ENCODE assay signal across 8 cellular contexts in genomic region chr2:100818606-100819364, GRCh38.
DNase-seq lines count a peak whose midpoint lies in the region; ATAC-seq and TF ChIP-seq lines count a peak whose summit lies in the region.

No MANE protein-coding gene starts in this region.

- DNase-seq in GM12864 (ENCODE audit: low read depth) (no peak), SK-N-MC (ENCODE audit: low read depth, low spot score) (no peak), kidney tubule cell (ENCODE audit: low spot score) (peak; percentile 70), NOMO-1 treated with DMSO at 0.1 percent for 48 hours (lab: John Stamatoyannopoulos, UW; ENCODE audit: unreplicated experiment) (no peak), NCI-H1694 (lab: John Stamatoyannopoulos, UW) (no peak)
- DNase-seq in stimulated activated effector memory CD8-positive, alpha-beta T cell treated with anti-CD3 and anti-CD28 coated beads, Interleukin-12 subunit alpha, Interleukin-12 subunit beta, amount 100 ng/mL, for 72 hours (ENCODE audit: low spot score in 2 of 2): no peak
- DNase-seq in activated CD4-positive, CD25-positive, alpha-beta regulatory T cell treated with anti-CD3 and anti-CD28 coated beads, Interleukin-2, amount 50 U/mL, for 72 hours: no peak

- H3K4me3 ChIP-seq in GM12864 (ENCODE audit: low read depth, low read length): no peak overlapping the region
- H3K4me3 ChIP-seq in SK-N-MC: peak overlapping the region; percentile 74

- peak overlapping the region; percentile 63 for H3K4me3 Mint-ChIP-seq in stimulated activated effector memory CD8-positive, alpha-beta T cell treated with anti-CD3 and anti-CD28 coated beads, Interleukin-12 subunit alpha, Interleukin-12 subunit beta, amount 100 ng/mL, for 72 hours

- peaks cover 7% of the 10 kb centered on the region for H3K4me1 Mint-ChIP-seq in stimulated activated effector memory CD8-positive, alpha-beta T cell treated with anti-CD3 and anti-CD28 coated beads, Interleukin-12 subunit alpha, Interleukin-12 subunit beta, amount 100 ng/mL, for 72 hours

- H3K36me3 ChIP-seq in SK-N-MC (ENCODE audit: insufficient read depth, low read length): no peaks in the 10 kb centered on the region

- no peak overlapping the region for H3K27ac Mint-ChIP-seq in stimulated activated effector memory CD8-positive, alpha-beta T cell treated with anti-CD3 and anti-CD28 coated beads, Interleukin-12 subunit alpha, Interleukin-12 subunit beta, amount 100 ng/mL, for 72 hours

- ATAC-seq in stimulated activated effector memory CD8-positive, alpha-beta T cell treated with anti-CD3 and anti-CD28 coated beads, Interleukin-12 subunit alpha, Interleukin-12 subunit beta, amount 100 ng/mL, for 72 hours: peak; percentile 27

- no peak overlapping the region for H3K9ac ChIP-seq in SK-N-MC (ENCODE audit: insufficient read length)

- no peaks in the 10 kb centered on the region for H3K36me3 Mint-ChIP-seq in stimulated activated effector memory CD8-positive, alpha-beta T cell treated with anti-CD3 and anti-CD28 coated beads, Interleukin-12 subunit alpha, Interleukin-12 subunit beta, amount 100 ng/mL, for 72 hours

- no peaks in the 10 kb centered on the region for H3K9me3 Mint-ChIP-seq in stimulated activated effector memory CD8-positive, alpha-beta T cell treated with anti-CD3 and anti-CD28 coated beads, Interleukin-12 subunit alpha, Interleukin-12 subunit beta, amount 100 ng/mL, for 72 hours

- no peaks in the 10 kb centered on the region for H3K9me3 ChIP-seq in SK-N-MC (ENCODE audit: low read depth, low read length)

- H3K27ac ChIP-seq in SK-N-MC: no peak overlapping the region
- H3K27ac ChIP-seq in cingulate gyrus (ENCODE audit: low read depth, low read length): peak overlapping the region; percentile 67

- TF ChIP-seq CTCF in GM12864 (IDR thresholded peaks at IDR 0.05; ENCODE audit: low read depth, low read length, missing control alignments): peak; percentile 14
